ENCODE assay signal across 2 cellular contexts in genomic region chr6:113329942-113330897, GRCh38.
TF ChIP-seq lines count a peak whose summit lies in the region.

No MANE protein-coding gene starts in this region.

TF ChIP-seq in IMR-90, 13 proteins besides CTCF, POLR2A, EP300 and RAD21:
- TF ChIP-seq MXI1 (IDR thresholded peaks at IDR 0.05; ENCODE audit: borderline replicate concordance, low read depth, low read length) (no peak), MAFK (IDR thresholded peaks at IDR 0.05; ENCODE audit: low read depth, low read length) (peak; percentile 64)

TF ChIP-seq in K562, 482 proteins besides CTCF, POLR2A, EP300 and RAD21:
- TF ChIP-seq FOXK2 (conservative IDR thresholded peaks at IDR 0.05 in 1 of 2, IDR thresholded peaks at IDR 0.05 in 1 of 2; ENCODE audit: low read depth in 2 of 2): no peak
- no peak for TF ChIP-seq ZNF134 (CRISPR knock-in tag; conservative IDR thresholded peaks at IDR 0.05)
- no peak for TF ChIP-seq MLLT1 (IDR thresholded peaks at IDR 0.05)
- TF ChIP-seq MAFK (IDR thresholded peaks at IDR 0.05; ENCODE audit: low read length): 0 out of 2 replicates have a peak, but pooled peaks have one; percentile 5
- TF ChIP-seq ZNF316 (IDR thresholded peaks at IDR 0.05): peak; percentile 57
- TF ChIP-seq ATF3 (IDR thresholded peaks at IDR 0.05): no peak
- TF ChIP-seq ATF3 (CRISPR knock-in tag; conservative IDR thresholded peaks at IDR 0.05): no peak
- TF ChIP-seq CREM (IDR thresholded peaks at IDR 0.05; ENCODE audit: low read depth): no peak
- TF ChIP-seq ZNF224 (CRISPR knock-in tag; IDR thresholded peaks at IDR 0.05): no peak
- peak; percentile 22; the same call in 1 of the 2 replicates for TF ChIP-seq C11orf30 (IDR thresholded peaks at IDR 0.05; ENCODE audit: low read depth)
- no peak for TF ChIP-seq NR1H2 (CRISPR knock-in tag; IDR thresholded peaks at IDR 0.05)
- no peak for TF ChIP-seq CUX1 (CRISPR knock-in tag; IDR thresholded peaks at IDR 0.05)
- TF ChIP-seq THRA (IDR thresholded peaks at IDR 0.05): no peak
- no peak for TF ChIP-seq ZNF239 (CRISPR knock-in tag; IDR thresholded peaks at IDR 0.05)
- TF ChIP-seq PBX2 (CRISPR knock-in tag; IDR thresholded peaks at IDR 0.05; ENCODE audit: low read depth): no peak
- no peak for TF ChIP-seq PBX2 (tag; conservative IDR thresholded peaks at IDR 0.05; ENCODE audit: low read depth)
- no peak for TF ChIP-seq THAP7 (CRISPR knock-in tag; IDR thresholded peaks at IDR 0.05)
- peak; percentile 23; the same call in 1 of the 2 replicates for TF ChIP-seq MAFG (tag; conservative IDR thresholded peaks at IDR 0.05)
- no peak for TF ChIP-seq ZNF184 (CRISPR knock-in tag; IDR thresholded peaks at IDR 0.05)
- no peak for TF ChIP-seq NCOA6 (IDR thresholded peaks at IDR 0.05)
- TF ChIP-seq CEBPB (tag; IDR thresholded peaks at IDR 0.05): no peak
- no peak for TF ChIP-seq BACH1 (tag; IDR thresholded peaks at IDR 0.05)
